20 cellular contexts compared by ENCODE assay signal in the genomic region with DNA sequence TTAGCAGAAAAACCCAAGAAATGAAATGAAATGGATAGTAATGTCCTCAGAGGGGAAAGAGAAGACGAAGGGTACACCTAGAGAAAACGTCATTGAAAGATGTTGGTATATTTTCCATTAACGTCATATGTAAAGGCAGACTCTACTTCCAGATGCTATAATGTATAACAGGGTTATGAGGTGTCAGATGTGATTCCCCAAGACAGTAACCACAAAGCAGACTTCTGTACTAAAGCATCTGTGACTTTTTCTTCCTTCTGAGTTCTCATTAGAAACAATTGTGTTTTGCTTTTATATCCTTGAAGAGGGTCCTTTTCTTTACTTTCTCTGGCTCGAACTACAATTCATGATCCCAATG. TPM values are rescaled to one million over a fixed set of nuclear protein-coding genes. Genes with fewer than 3 reads are reported as not detected.
DNase-seq lines count a peak whose midpoint lies in the region; ATAC-seq, FAIRE-seq and TF ChIP-seq lines count a peak whose summit lies in the region.
"Had no signal": no experiment of that assay in that cellular context is flagged by ENCODE, and none has a peak within 500 bp of the region (broad histone marks: within the 10 kb centered on the region; RNA-seq: fewer than 3 reads in every experiment).

No MANE protein-coding gene starts in this region.

- WGBS in neuronal stem cell (ENCODE audit: extremely low coverage in 2 of 2, insufficient read length in 2 of 2, insufficient replicate concordance in 1 of 2), 2 donors, result no CpG with 5 or more reads among the region's 4 CpGs

- no peaks in the 10 kb centered on the region for H3K9me3 ChIP-seq in CD8-positive, alpha-beta T cell (ENCODE audit: low read length)
- no peaks in the 10 kb centered on the region for H3K9me3 ChIP-seq in Loucy (ENCODE audit: insufficient read depth, low read depth, low read length)
- no peaks in the 10 kb centered on the region for H3K9me3 ChIP-seq in neuronal stem cell (replicated peaks in 1 of 2; ENCODE audit: control insufficient read depth in 2 of 2, insufficient read depth in 1 of 2, low read depth in 1 of 2, low read length in 2 of 2)
- H3K9me3 ChIP-seq: BLaER1 treated with 17β-estradiol and CSF1 and Interleukin-3, amounts not matched to agents 10 nM and 100 nM; esophagus squamous epithelium; heart left ventricle; pancreas; uterus had no signal

- no peak overlapping the region for H2BK15ac ChIP-seq in neuronal stem cell (ENCODE audit: low read length)

- DNase-seq in CD8-positive, alpha-beta T cell, result no peak
- DNase-seq in immature natural killer cell, result peak; percentile 9 to 12 (median 10)
- DNase-seq in ureter (ENCODE audit: low spot score), result no peak
- DNase-seq in neuronal stem cell (ENCODE audit: low spot score), result no peak
- DNase-seq in HTR-8/SVneo (ENCODE audit: insufficient read length, low spot score), result no peak
- no peak for DNase-seq in inferior parietal cortex (ENCODE audit: extremely low spot score)
- DNase-seq: activated CD4-positive, alpha-beta T cell treated with anti-CD3 and anti-CD28 coated beads for 1 hour; esophagus squamous epithelium; heart left ventricle; kidney glomerular epithelial cell; NCI-H774; pancreas; stimulated activated naive CD4-positive, alpha-beta T cell treated with Interleukin-2 at 50 U/mL for 16 hours; uterus had no signal

- H2BK12ac ChIP-seq in neuronal stem cell (ENCODE audit: low read length), result no peak overlapping the region

- H2BK5ac ChIP-seq in neuronal stem cell (ENCODE audit: low read length), result no peak overlapping the region

- intact Hi-C loops in CD8-positive, alpha-beta T cell (cut with DNase I, micrococcal nuclease), result loop anchor here in 1 of 2 experiments (10.0 kb wide), 1 partner anchor 1869 kb away; no protein-coding TSS in a partner anchor

- H3K4me2 ChIP-seq in Loucy (ENCODE audit: low read depth, low read length, poor library complexity, severe bottlenecking) (peak overlapping the region; percentile 36), neuronal stem cell (ENCODE audit: insufficient read depth, low read length, poor library complexity, severe bottlenecking) (no peak overlapping the region)
- H3K4me2 ChIP-seq: smooth muscle cell had no signal

- ATAC-seq in CD8-positive, alpha-beta T cell, result peak; percentile 47
- peak; percentile 49 for ATAC-seq in GM21423 (IDR thresholded peaks at IDR 0.05; ENCODE audit: unreplicated experiment)
- ATAC-seq: heart left ventricle, pancreas had no signal

- H2AK5ac ChIP-seq in neuronal stem cell (ENCODE audit: low read depth, low read length), result no peak overlapping the region

- no peaks in the 10 kb centered on the region for H3F3A ChIP-seq in Loucy (ENCODE audit: low read depth)

- H4K20me1 ChIP-seq in Loucy (ENCODE audit: insufficient read depth, low read length, poor library complexity, severe bottlenecking), result no peaks in the 10 kb centered on the region
- H4K20me1 ChIP-seq: BLaER1 treated with 17β-estradiol and CSF1 and Interleukin-3, amounts not matched to agents 10 nM and 100 nM had no signal

- H3K27ac Mint-ChIP-seq in CD8-positive, alpha-beta T cell, result no peak overlapping the region
- peak overlapping the region in 3 of 6 donors; percentile 42 to 83 (median 76) for H3K27ac Mint-ChIP-seq in immature natural killer cell

- H3K4me3 Mint-ChIP-seq in CD8-positive, alpha-beta T cell, result no peak overlapping the region
- H3K4me3 Mint-ChIP-seq in immature natural killer cell, result peak overlapping the region in 2 of 5 donors; percentile 38 to 86

- H3K36me3 ChIP-seq in CD8-positive, alpha-beta T cell (ENCODE audit: insufficient read depth, low read length), result no peaks in the 10 kb centered on the region
- H3K36me3 ChIP-seq in Loucy (ENCODE audit: insufficient read depth, low read length), result no peaks in the 10 kb centered on the region
- H3K36me3 ChIP-seq in neuronal stem cell (replicated peaks in 1 of 2; ENCODE audit: control insufficient read depth in 2 of 2, insufficient read depth in 2 of 2, low read length in 2 of 2), result no peaks in the 10 kb centered on the region
- H3K36me3 ChIP-seq: BLaER1 treated with 17β-estradiol and CSF1 and Interleukin-3, amounts not matched to agents 10 nM and 100 nM; esophagus squamous epithelium; heart left ventricle; pancreas; uterus had no signal

- peaks cover 8% of the 10 kb centered on the region for H3K4me1 ChIP-seq in CD8-positive, alpha-beta T cell (ENCODE audit: insufficient read depth, low read length)
- peaks cover 15% of the 10 kb centered on the region for H3K4me1 ChIP-seq in Loucy (ENCODE audit: insufficient read depth, low read length, poor library complexity, severe bottlenecking)
- peaks cover 0 to 2% of the 10 kb centered on the region in 2 donors for H3K4me1 ChIP-seq in neuronal stem cell (ENCODE audit: control insufficient read depth in 2 of 2, insufficient read depth in 1 of 2, low read depth in 1 of 2, low read length in 2 of 2)
- H3K4me1 ChIP-seq: pancreas, uterus had no signal

- H4K91ac ChIP-seq in neuronal stem cell (ENCODE audit: low read depth, low read length, poor library complexity), result no peak overlapping the region

- no peak overlapping the region for H3K4me3 ChIP-seq in CD8-positive, alpha-beta T cell (ENCODE audit: low read depth, low read length)
- H3K4me3 ChIP-seq in Loucy (ENCODE audit: low read length, poor library complexity, severe bottlenecking), result no peak overlapping the region
- no peak overlapping the region for H3K4me3 ChIP-seq in neuronal stem cell (ENCODE audit: low read length in 2 of 2)
- H3K4me3 ChIP-seq: BLaER1 treated with 17β-estradiol and CSF1 and Interleukin-3, amounts not matched to agents 10 nM and 100 nM; pancreas; smooth muscle cell; uterus had no signal

- POLR2A ChIA-PET in CD8-positive, alpha-beta T cell (lab: Charles Lee), result interaction anchor here (1.0 to 1.2 kb wide), 2 partner anchors 133 to 143 kb away, joined by 3 to 7 read pairs; a partner anchor contains a TSS

- H2AFZ ChIP-seq in Loucy (ENCODE audit: low read length) (no peak overlapping the region; the same call in 1 of the 2 replicates), neuronal stem cell (ENCODE audit: low read length) (no peak overlapping the region)

- no peak overlapping the region for H3K14ac ChIP-seq in neuronal stem cell (ENCODE audit: low read length)

- no peak overlapping the region for H3K9ac ChIP-seq in Loucy (ENCODE audit: low read depth, low read length, poor library complexity, severe bottlenecking)
- no peak overlapping the region for H3K9ac ChIP-seq in neuronal stem cell (ENCODE audit: low read depth, low read length, poor library complexity)
- H3K9ac ChIP-seq: BLaER1 treated with 17β-estradiol and CSF1 and Interleukin-3, amounts not matched to agents 10 nM and 100 nM had no signal

- TF ChIP-seq CTCF in CD8-positive, alpha-beta T cell (IDR thresholded peaks at IDR 0.05), result no peak
- no peak for TF ChIP-seq CTCF in Loucy (conservative IDR thresholded peaks at IDR 0.05; ENCODE audit: low read length)

- H3K4me1 Mint-ChIP-seq in CD8-positive, alpha-beta T cell (ENCODE audit: low read depth), result peaks cover 21% of the 10 kb centered on the region
- peaks cover 16 to 22% of the 10 kb centered on the region in 2 donors for H3K4me1 Mint-ChIP-seq in immature natural killer cell

- no peaks in the 10 kb centered on the region for H3K27me3 ChIP-seq in CD8-positive, alpha-beta T cell (ENCODE audit: insufficient read depth, low read length)
- H3K27me3 ChIP-seq in Loucy (ENCODE audit: insufficient read depth, low read length, poor library complexity, severe bottlenecking) (no peaks in the 10 kb centered on the region), neuronal stem cell (ENCODE audit: control insufficient read depth in 3 of 3, insufficient read depth in 3 of 3, low read depth in 1 of 3, low read length in 3 of 3) (no peaks in the 10 kb centered on the region)
- H3K27me3 ChIP-seq: BLaER1 treated with 17β-estradiol and CSF1 and Interleukin-3, amounts not matched to agents 10 nM and 100 nM; heart left ventricle; pancreas; uterus had no signal

- H2BK120ac ChIP-seq in neuronal stem cell (ENCODE audit: low read depth, low read length), result no peak overlapping the region

- no peak overlapping the region for H4K8ac ChIP-seq in neuronal stem cell (ENCODE audit: low read depth, low read length)

- no peaks in the 10 kb centered on the region for H3K9me3 Mint-ChIP-seq in CD8-positive, alpha-beta T cell
- H3K9me3 Mint-ChIP-seq in immature natural killer cell, result no peaks in the 10 kb centered on the region

- no peaks in the 10 kb centered on the region for H3K9me2 ChIP-seq in Loucy (replicated peaks; ENCODE audit: low read depth, low read length)

- H3K79me1 ChIP-seq in neuronal stem cell (ENCODE audit: low read depth, low read length), result peaks cover 2% of the 10 kb centered on the region

- CTCF ChIA-PET in CD8-positive, alpha-beta T cell (lab: Charles Lee), result interaction anchor here (0.8 to 6.1 kb wide), 20 partner anchors 9 to 492 kb away, joined by 3 to 69 read pairs (median 4); a partner anchor contains a TSS

- H3K27ac ChIP-seq in CD8-positive, alpha-beta T cell (ENCODE audit: low read depth, low read length), result no peak overlapping the region
- H3K27ac ChIP-seq in neuronal stem cell (replicated peaks; ENCODE audit: low read length), result no peak overlapping the region
- H3K27ac ChIP-seq: BLaER1 treated with 17β-estradiol and CSF1 and Interleukin-3, amounts not matched to agents 10 nM and 100 nM; esophagus squamous epithelium; heart left ventricle; pancreas; uterus had no signal

- no peaks in the 10 kb centered on the region for H3K79me2 ChIP-seq in Loucy (ENCODE audit: insufficient read depth, low read length)

- H3K4ac ChIP-seq in neuronal stem cell (ENCODE audit: low read length), result no peak overlapping the region

- H3K18ac ChIP-seq in neuronal stem cell (ENCODE audit: low read length), result no peak overlapping the region

- no peak overlapping the region for H3K23ac ChIP-seq in neuronal stem cell (ENCODE audit: low read depth, low read length, poor library complexity)

- no peak for FAIRE-seq in HTR-8/SVneo (lab: Jason Lieb, UNC)
- FAIRE-seq: astrocyte had no signal

- H3K27me3 Mint-ChIP-seq in CD8-positive, alpha-beta T cell (ENCODE audit: low read depth), result peaks cover 2% of the 10 kb centered on the region
- peaks cover 0 to 4% (median 2%) of the 10 kb centered on the region in 3 donors for H3K27me3 Mint-ChIP-seq in immature natural killer cell (ENCODE audit: low read depth in 3 of 3)

- H3K36me3 Mint-ChIP-seq in CD8-positive, alpha-beta T cell, result no peaks in the 10 kb centered on the region
- no peaks in the 10 kb centered on the region for H3K36me3 Mint-ChIP-seq in immature natural killer cell

RNA-seq across cellular contexts. Expression of a gene that starts 37.4 kb away (rescaled TPM):
- not detected for total RNA-seq in CD8-positive, alpha-beta T cell
- not detected for polyA plus RNA-seq in immature natural killer cell
- total RNA-seq in ureter, result not detected
- not detected for polyA plus RNA-seq in neuronal stem cell (2013, experiment 1 of 2)
- not detected for polyA plus RNA-seq in neuronal stem cell (2013, experiment 2 of 2)
- total RNA-seq: astrocyte, dermis microvascular lymphatic vessel endothelial cell, esophagus squamous epithelium, heart left ventricle, pancreas, smooth muscle cell, uterus had no signal
- polyA plus RNA-seq: heart left ventricle, pancreas, smooth muscle cell had no signal

Comparison
In these comparisons a context has a peak if more than half of its experiments do, and no peak if none do; other contexts are left out.
1. DNase-seq: peak in immature natural killer cell (3 of 3); none in CD8-positive, alpha-beta T cell (0 of 7), ureter (single experiment), neuronal stem cell (single experiment), HTR-8/SVneo (single experiment) and inferior parietal cortex (single experiment).